In genomic region chr10:11148638-11149037, GRCh38 we compare ENCODE assay signal across 1 cellular context.
TF ChIP-seq lines count a peak whose summit lies in the region.

No MANE protein-coding gene starts in this region.

TF ChIP-seq in SK-N-SH, 30 proteins besides CTCF, POLR2A, EP300 and RAD21 (continued from another document):
- TF ChIP-seq REST (IDR thresholded peaks at IDR 0.05; ENCODE audit: low read depth, low read length) (no peak), POLR2AphosphoS5 (IDR thresholded peaks at IDR 0.05; ENCODE audit: low read depth, low read length) (no peak), CHD2 (IDR thresholded peaks at IDR 0.05; ENCODE audit: low read length, partially characterized antibody) (no peak), MXI1 (IDR thresholded peaks at IDR 0.05; ENCODE audit: low read depth, low read length) (no peak), FOXM1 (IDR thresholded peaks at IDR 0.05; ENCODE audit: low read depth) (no peak), SMC3 (IDR thresholded peaks at IDR 0.05; ENCODE audit: low read depth, low read length) (no peak), FOXJ3 (CRISPR knock-in tag; IDR thresholded peaks at IDR 0.05) (no peak), TEAD4 (IDR thresholded peaks at IDR 0.05; ENCODE audit: borderline replicate concordance, insufficient read depth) (no peak), RCOR1 (IDR thresholded peaks at IDR 0.05; ENCODE audit: low read length) (no peak), ELF1 (IDR thresholded peaks at IDR 0.05) (no peak), JUND (IDR thresholded peaks at IDR 0.05) (no peak)
TF ChIP-seq in SK-N-SH: peak in this region for 0.
